ENCODE assay signal across 25 cellular contexts in genomic region chr6:133526436-133526835, GRCh38.
"Had no signal": no experiment of that assay in that cellular context is flagged by ENCODE, and none has a peak within 500 bp of the region (broad histone marks: within the 10 kb centered on the region; RNA-seq: fewer than 3 reads in every experiment).

No MANE protein-coding gene starts in this region.

- H3K9ac ChIP-seq: neural progenitor cell had no signal

- H3K4me1 Mint-ChIP-seq: immature natural killer cell; naive thymus-derived CD8-positive, alpha-beta T cell; neural progenitor cell; stimulated activated naive B cell treated with anti-CD40 and anti-IgM and Interleukin-4, amounts not matched to agents 10 μg/mL and 1 μg/mL and 100 μg/mL, for 72 hours had no signal

- H3K36me3 Mint-ChIP-seq: immature natural killer cell; naive thymus-derived CD8-positive, alpha-beta T cell; neural progenitor cell; stimulated activated naive B cell treated with anti-CD40 and anti-IgM and Interleukin-4, amounts not matched to agents 10 μg/mL and 1 μg/mL and 100 μg/mL, for 72 hours had no signal

- H3K4me1 ChIP-seq: left ventricle myocardium inferior, neural progenitor cell, prostate gland, stomach, testis, thyroid gland, transverse colon, upper lobe of left lung, vagina had no signal

- H3K9me3 ChIP-seq: left ventricle myocardium inferior, ovary, prostate gland, stomach, testis, thyroid gland, transverse colon, upper lobe of left lung, vagina had no signal

- H3K27me3 ChIP-seq: neural progenitor cell, ovary, stomach, testis, thyroid gland, transverse colon, upper lobe of left lung, vagina had no signal

- H3K36me3 ChIP-seq: left ventricle myocardium inferior, neural progenitor cell, ovary, prostate gland, stomach, thyroid gland, transverse colon, upper lobe of left lung, vagina had no signal

- H2AFZ ChIP-seq: neural progenitor cell had no signal

- H3K4me2 ChIP-seq: neural progenitor cell had no signal

- H3K4me3 Mint-ChIP-seq: immature natural killer cell; naive thymus-derived CD8-positive, alpha-beta T cell; nephron; neural progenitor cell; stimulated activated naive B cell treated with anti-CD40 and anti-IgM and Interleukin-4, amounts not matched to agents 10 μg/mL and 1 μg/mL and 100 μg/mL, for 72 hours had no signal

- H3K9me3 Mint-ChIP-seq: naive thymus-derived CD8-positive, alpha-beta T cell; nephron; neural progenitor cell; stimulated activated naive B cell treated with anti-CD40 and anti-IgM and Interleukin-4, amounts not matched to agents 10 μg/mL and 1 μg/mL and 100 μg/mL, for 72 hours had no signal

- DNase-seq: hippocampal formation; immature natural killer cell; left ventricle myocardium inferior; naive thymus-derived CD8-positive, alpha-beta T cell; ovary; retina; right cardiac atrium; stimulated activated CD4-positive, alpha-beta T cell treated with anti-CD3 and anti-CD28 coated beads, Interleukin-12 subunit alpha, Interleukin-12 subunit beta, amount 100 ng/mL, for 4 hours; stimulated activated CD4-positive, alpha-beta T cell treated with anti-CD3 and anti-CD28 coated beads, Interleukin-15, amount 100 ng/mL, for 24 hours; stimulated activated CD4-positive, alpha-beta T cell treated with anti-CD3 and anti-CD28 coated beads, Interleukin-2, amount 100 ng/mL, for 24 hours; stimulated activated CD4-positive, alpha-beta T cell treated with anti-CD3 and anti-CD28 coated beads, Interleukin-4, amount 100 ng/mL, for 1 hour; stimulated activated naive B cell treated with anti-CD40 and anti-IgM and Interleukin-4, amounts not matched to agents 10 μg/mL and 1 μg/mL and 100 μg/mL, for 72 hours; stimulated activated naive CD8-positive, alpha-beta T cell treated with anti-CD3 and anti-CD28 coated beads, Interleukin-15, Interleukin-2, amounts not matched to agents 100 U/mL and 50 U/mL, for 24 hours; stomach; testis; thyroid gland; transverse colon; upper lobe of left lung had no signal

- H3K4me3 ChIP-seq: left ventricle myocardium inferior, lung, neural progenitor cell, ovary, prostate gland, skin epidermis, stomach, testis, thyroid gland, transverse colon, upper lobe of left lung, vagina had no signal

- H3K27ac Mint-ChIP-seq: immature natural killer cell; naive thymus-derived CD8-positive, alpha-beta T cell; nephron; neural progenitor cell; stimulated activated naive B cell treated with anti-CD40 and anti-IgM and Interleukin-4, amounts not matched to agents 10 μg/mL and 1 μg/mL and 100 μg/mL, for 72 hours had no signal

- ATAC-seq: naive thymus-derived CD8-positive, alpha-beta T cell; right cardiac atrium; sciatic nerve; stimulated activated naive B cell treated with anti-CD40 and anti-IgM and Interleukin-4, amounts not matched to agents 10 μg/mL and 1 μg/mL and 100 μg/mL, for 72 hours; stimulated activated naive CD8-positive, alpha-beta T cell treated with anti-CD3 and anti-CD28 coated beads, Interleukin-15, Interleukin-2, amounts not matched to agents 100 U/mL and 50 U/mL, for 24 hours had no signal

- H3K27ac ChIP-seq: left ventricle myocardium inferior, neural progenitor cell, ovary, prostate gland, skin epidermis, stomach, testis, thyroid gland, transverse colon, upper lobe of left lung, vagina had no signal
